Comparison of ENCODE assay signal across 9 cellular contexts in the genomic region with DNA sequence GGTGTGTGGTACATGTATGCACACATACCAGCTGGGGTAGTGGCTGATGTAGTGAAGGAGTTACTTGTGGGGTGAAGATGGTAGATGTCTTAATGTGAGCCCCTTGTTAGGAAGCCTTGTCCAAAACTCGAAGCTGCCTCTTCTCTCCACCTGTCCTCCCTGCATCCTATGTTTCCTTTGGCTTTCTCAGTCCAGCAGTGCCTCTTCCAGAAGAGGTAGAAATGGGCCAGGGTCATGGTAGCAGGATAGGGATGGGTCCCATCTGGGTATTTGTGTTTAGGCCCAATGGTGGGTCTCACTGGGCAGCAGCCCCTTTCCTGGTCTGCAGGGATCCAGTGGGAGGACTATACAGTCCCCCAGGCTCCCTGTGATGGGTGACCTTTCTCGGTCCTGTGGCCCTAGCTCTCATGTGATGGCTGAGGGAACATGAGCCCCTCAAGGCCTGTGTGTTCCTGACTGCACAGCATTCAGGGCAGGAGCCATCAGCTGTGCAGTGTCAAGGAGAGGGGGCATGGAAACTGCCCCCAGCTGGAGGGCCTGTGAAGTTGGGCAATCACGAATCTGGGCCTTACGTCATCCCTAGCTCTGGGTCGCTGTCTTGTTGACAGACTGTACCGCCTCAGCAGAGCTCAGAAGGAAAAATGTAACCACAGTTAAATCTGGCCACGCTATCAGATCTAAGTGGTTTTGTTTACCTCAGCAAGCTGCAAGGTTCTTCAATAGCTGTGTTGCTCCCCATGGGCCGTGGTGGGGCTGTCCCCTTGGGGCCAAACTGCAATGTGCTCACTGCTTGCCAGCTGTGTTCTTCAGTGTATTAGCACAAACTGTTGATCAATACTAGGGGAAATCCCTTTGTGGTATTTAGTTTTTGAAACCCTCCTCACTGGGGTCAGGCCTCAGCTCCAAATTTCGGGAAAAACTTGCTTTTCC.
DNase-seq lines count a peak whose midpoint lies in the region; ATAC-seq lines count a peak whose summit lies in the region.
"Had no signal": no experiment of that assay in that cellular context is flagged by ENCODE, and none has a peak within 500 bp of the region (broad histone marks: within the 10 kb centered on the region; RNA-seq: fewer than 3 reads in every experiment).

No MANE protein-coding gene starts in this region.

- DNase-seq in T1000 (lab: John Stamatoyannopoulos, UW) = peak; percentile 26
- peak; percentile 50 for DNase-seq in myocyte (ENCODE audit: low read depth)
- no peak for DNase-seq in posterior cingulate gyrus
- DNase-seq in SHP77 (lab: John Stamatoyannopoulos, UW) = no peak
- no peak for DNase-seq in D341Med (ENCODE audit: low spot score)

- intact Hi-C loops in posterior cingulate gyrus (cut with DNase I) = no loop called here

- ATAC-seq in GM18499 (IDR thresholded peaks at IDR 0.05; ENCODE audit: insufficient read depth, unreplicated experiment) (peak; percentile 89), HG02884 (IDR thresholded peaks at IDR 0.05; ENCODE audit: unreplicated experiment) (peak; percentile 88), GM21529 (IDR thresholded peaks at IDR 0.05; ENCODE audit: unreplicated experiment) (no peak)
- ATAC-seq: activated naive CD4-positive, alpha-beta T cell treated with anti-CD3 and anti-CD28 coated beads, Interleukin-2, amount 50 U/mL, for 72 hours had no signal

Comparison
In these comparisons a context has a peak if more than half of its experiments do, and no peak if none do; other contexts are left out.
1. DNase-seq: peak in T1000 (single experiment) and myocyte (single experiment); none in posterior cingulate gyrus (0 of 10), SHP77 (0 of 2) and D341Med (single experiment).